19 cellular contexts compared by ENCODE assay signal in genomic region chr11:1842149-1843097, GRCh38. TPM values are rescaled to one million over a fixed set of nuclear protein-coding genes. Genes with fewer than 3 reads are reported as not detected.
DNase-seq lines count a peak whose midpoint lies in the region; ATAC-seq, FAIRE-seq and TF ChIP-seq lines count a peak whose summit lies in the region.
"Had no signal": no experiment of that assay in that cellular context is flagged by ENCODE, and none has a peak within 500 bp of the region (broad histone marks: within the 10 kb centered on the region; RNA-seq: fewer than 3 reads in every experiment).

No MANE protein-coding gene starts in this region.

- H2BK15ac ChIP-seq in mesendoderm (replicated peaks; ENCODE audit: low read depth) = no peak overlapping the region

- no peaks in the 10 kb centered on the region for H3K9me3 ChIP-seq in CD4-positive, alpha-beta T cell (ENCODE audit: control insufficient read depth, low read length)
- no peaks in the 10 kb centered on the region for H3K9me3 ChIP-seq in T-helper 17 cell (ENCODE audit: control insufficient read depth, low read length, poor library complexity, severe bottlenecking)
- H3K9me3 ChIP-seq in pancreas = no peaks in the 10 kb centered on the region
- H3K9me3 ChIP-seq: BE2C, prostate gland had no signal

- H3K4me1 ChIP-seq in pancreas (peaks cover 27 to 59% (median 51%) of the 10 kb centered on the region in 3 donors), mesendoderm (ENCODE audit: control insufficient read depth, low read depth, low read length) (no peaks in the 10 kb centered on the region)
- H3K4me1 ChIP-seq: BE2C, prostate gland had no signal

- ATAC-seq in CD4-positive, alpha-beta T cell (ENCODE audit: poor library complexity) = no peak
- ATAC-seq in T-helper 17 cell (no peak), left cardiac atrium (peak; percentile 16 to 28), pancreas (peak; percentile 86 to 91 (median 89))

- H3K36me3 ChIP-seq in pancreas (no peaks in the 10 kb centered on the region), mesendoderm (ENCODE audit: control insufficient read depth, insufficient read depth, low read length) (no peaks in the 10 kb centered on the region)
- H3K36me3 ChIP-seq: BE2C, prostate gland had no signal

- H3K4me2 ChIP-seq in mesendoderm (ENCODE audit: low read length) = no peak overlapping the region

- H3K27ac Mint-ChIP-seq in CD4-positive, alpha-beta T cell = no peak overlapping the region
- peak overlapping the region; percentile 100 for H3K27ac Mint-ChIP-seq in T-helper 17 cell

- no peaks in the 10 kb centered on the region for H3K9me3 Mint-ChIP-seq in CD4-positive, alpha-beta T cell
- H3K9me3 Mint-ChIP-seq: naive B cell had no signal

- no peak overlapping the region for H2BK120ac ChIP-seq in mesendoderm (ENCODE audit: low read depth, low read length)

- H3K56ac ChIP-seq in mesendoderm (ENCODE audit: low read length) = no peak overlapping the region

- H3K79me2 ChIP-seq in mesendoderm (ENCODE audit: control insufficient read depth, insufficient read depth, low read length) = no peaks in the 10 kb centered on the region

- H3K18ac ChIP-seq in mesendoderm (ENCODE audit: low read length) = no peak overlapping the region

- DNase-seq in CD4-positive, alpha-beta T cell = no peak
- DNase-seq in T-helper 17 cell (no peak), left cardiac atrium (peak; percentile 62), pancreas (peak; percentile 92 to 99 (median 98)), NCI-H510A (lab: John Stamatoyannopoulos, UW) (no peak), mesendoderm (no peak)
- DNase-seq in activated T-cell treated with anti-CD3 and anti-CD28 coated beads, Interleukin-2, amount 50 U/mL, for 48 hours = no peak
- DNase-seq: activated CD8-positive, alpha-beta memory T cell treated with anti-CD3 and anti-CD28 coated beads for 24 hours; activated gamma-delta T cell; BE2C; DMS53; GM23248; naive B cell; NCI-H1436 treated with DMSO at 0.1 percent for 48 hours had no signal

- H3K4me3 ChIP-seq in pancreas = no peak overlapping the region
- no peak overlapping the region for H3K4me3 ChIP-seq in mesendoderm (ENCODE audit: low read length)
- H3K4me3 ChIP-seq: GM23248, prostate gland had no signal

- no peak overlapping the region for H3K4ac ChIP-seq in mesendoderm (ENCODE audit: low read depth, low read length)

- no peak for FAIRE-seq in pancreas (lab: Jason Lieb, UNC)
- FAIRE-seq: TTC549 had no signal

- peaks cover 45% of the 10 kb centered on the region for H3K4me1 Mint-ChIP-seq in CD4-positive, alpha-beta T cell (ENCODE audit: low read depth)
- H3K4me1 Mint-ChIP-seq in T-helper 17 cell = peaks cover 38% of the 10 kb centered on the region

- 22 to 37% methylated on average over 29 of the region's 29 CpGs for WGBS in pancreas, 2 donors
- no CpG with 5 or more reads among the region's 29 CpGs for WGBS in mesendoderm (ENCODE audit: extremely low coverage, insufficient coverage, low lambda C conversion rate)

- no peak overlapping the region for H4K8ac ChIP-seq in mesendoderm (ENCODE audit: low read depth, low read length)

- H4K5ac ChIP-seq in mesendoderm (ENCODE audit: low read length) = no peak overlapping the region

- CTCF ChIA-PET in CD4-positive, alpha-beta T cell (lab: Charles Lee) = no interaction called here

- POLR2A ChIA-PET in CD4-positive, alpha-beta T cell (lab: Charles Lee) = interaction anchor here (1.5 to 3.3 kb wide), 3 partner anchors 8 to 40 kb away, joined by 3 to 15 read pairs (median 6); partner anchors contain the start of gene LSP1

- no peak overlapping the region for H2BK5ac ChIP-seq in mesendoderm (ENCODE audit: low read length)

- intact Hi-C loops in CD4-positive, alpha-beta T cell (cut with DNase I, micrococcal nuclease) = no loop called here
- intact Hi-C loops in left cardiac atrium (cut with DNase I) = loop anchor here in 1 of 2 donors (5.0 kb wide), 1 partner anchor 40 kb away; no protein-coding TSS in a partner anchor
- intact Hi-C loops in pancreas (cut with DNase I) = no loop called here

- TF ChIP-seq CTCF in CD4-positive, alpha-beta T cell (IDR thresholded peaks at IDR 0.05) = no peak
- TF ChIP-seq CTCF in pancreas (IDR thresholded peaks at IDR 0.05) = no peak

- H2AK5ac ChIP-seq in mesendoderm (ENCODE audit: low read length) = no peak overlapping the region

- no peaks in the 10 kb centered on the region for H3K79me1 ChIP-seq in mesendoderm (ENCODE audit: low read length)

- no peaks in the 10 kb centered on the region for H3K27me3 ChIP-seq in CD4-positive, alpha-beta T cell (ENCODE audit: control insufficient read depth, insufficient read depth, low read length)
- H3K27me3 ChIP-seq in pancreas (no peaks in the 10 kb centered on the region), mesendoderm (ENCODE audit: insufficient read depth, low read length, poor library complexity) (no peaks in the 10 kb centered on the region)
- H3K27me3 ChIP-seq: BE2C had no signal

- no peaks in the 10 kb centered on the region for H3K36me3 Mint-ChIP-seq in CD4-positive, alpha-beta T cell (ENCODE audit: low read depth)
- H3K36me3 Mint-ChIP-seq in T-helper 17 cell (ENCODE audit: low read depth) = peaks cover 5% of the 10 kb centered on the region
- H3K36me3 Mint-ChIP-seq: naive B cell had no signal

- H3K27me3 Mint-ChIP-seq in CD4-positive, alpha-beta T cell = no peaks in the 10 kb centered on the region
- no peaks in the 10 kb centered on the region for H3K27me3 Mint-ChIP-seq in T-helper 17 cell
- H3K27me3 Mint-ChIP-seq: naive B cell had no signal

- H3K4me3 Mint-ChIP-seq in CD4-positive, alpha-beta T cell = peak overlapping the region; percentile 34
- no peak overlapping the region for H3K4me3 Mint-ChIP-seq in T-helper 17 cell

- no peak overlapping the region for H3K27ac ChIP-seq in CD4-positive, alpha-beta T cell (ENCODE audit: low read depth, low read length)
- peak overlapping the region; percentile 83 to 97 (median 94) for H3K27ac ChIP-seq in pancreas
- no peak overlapping the region for H3K27ac ChIP-seq in mesendoderm (ENCODE audit: low read depth, low read length)
- H3K27ac ChIP-seq: GM23248, prostate gland had no signal

- no peak overlapping the region for H3K23ac ChIP-seq in mesendoderm (ENCODE audit: low read length)

- H3K9ac ChIP-seq in mesendoderm (ENCODE audit: low read length) = no peak overlapping the region
- H3K9ac ChIP-seq: GM23248 had no signal

RNA-seq across cellular contexts. Expression of gene TNNI2, which starts 3.6 kb away (rescaled TPM):
- under 1 TPM in 1 of 2 experiments, not detected in 1; 0.50 TPM for total RNA-seq in CD4-positive, alpha-beta T cell
- total RNA-seq in T-helper 17 cell = not detected
- under 1 TPM; 0.35 to 0.52 TPM for total RNA-seq in left cardiac atrium
- 1 to 10 TPM in 5 of 6 donors, not detected in 1; 2.5 to 8.7 (median 6.2) TPM for total RNA-seq in pancreas
- 10 to 100 TPM; 28.9 to 57.4 TPM for polyA plus RNA-seq in pancreas
- not detected for polyA plus RNA-seq in mesendoderm (2013, experiment 1 of 2)
- polyA plus RNA-seq in mesendoderm (2013, experiment 2 of 2) = not detected
- total RNA-seq: fibroblast of lung, GM23248, kidney epithelial cell, SK-MEL-5 had no signal
- polyA plus RNA-seq: fibroblast of lung, GM23248 had no signal

RNA-seq across cellular contexts. Expression of gene SYT8, which starts 7.6 kb away (rescaled TPM):
- not detected for total RNA-seq in CD4-positive, alpha-beta T cell
- total RNA-seq in T-helper 17 cell = not detected
- not detected for total RNA-seq in left cardiac atrium
- 10 to 100 TPM in 3 of 6 donors, 1 to 10 TPM in 3; 3.6 to 34.2 (median 12.2) TPM for total RNA-seq in pancreas
- polyA plus RNA-seq in pancreas = 10 to 100 TPM; 43.7 to 64.8 TPM
- polyA plus RNA-seq in mesendoderm (2013, experiment 1 of 2) = not detected
- not detected for polyA plus RNA-seq in mesendoderm (2013, experiment 2 of 2)
- total RNA-seq: fibroblast of lung, GM23248, SK-MEL-5 had no signal
- polyA plus RNA-seq: fibroblast of lung, GM23248 had no signal

RNA-seq across cellular contexts. Expression of gene LSP1, which starts 10.5 kb away (rescaled TPM):
- total RNA-seq in CD4-positive, alpha-beta T cell = 100 to 1,000 TPM; 228 to 232 TPM
- total RNA-seq in T-helper 17 cell = 100 to 1,000 TPM; 297 to 299 TPM
- 10 to 100 TPM; 24.9 to 31.2 TPM for total RNA-seq in left cardiac atrium
- 10 to 100 TPM in 3 of 6 donors, 1 to 10 TPM in 3; 2.4 to 26.8 (median 8.4) TPM for total RNA-seq in pancreas
- polyA plus RNA-seq in pancreas = 10 to 100 TPM in 1 of 2 donors, 1 to 10 TPM in 1; 8.6 to 20.6 TPM
- polyA plus RNA-seq in mesendoderm (2013, experiment 1 of 2) = 0.08 TPM
- polyA plus RNA-seq in mesendoderm (2013, experiment 2 of 2) = 0.03 TPM
- total RNA-seq: GM23248, kidney epithelial cell, SK-MEL-5 had no signal

RNA-seq across cellular contexts. Expression of gene PRR33, which starts 49.3 kb away (rescaled TPM):
- total RNA-seq in CD4-positive, alpha-beta T cell = not detected
- not detected for total RNA-seq in T-helper 17 cell
- total RNA-seq in left cardiac atrium = under 1 TPM; 0.10 to 0.50 TPM
- total RNA-seq in pancreas = not detected
- polyA plus RNA-seq in pancreas = not detected
- not detected for polyA plus RNA-seq in mesendoderm (2013, experiment 1 of 2)
- polyA plus RNA-seq in mesendoderm (2013, experiment 2 of 2) = 0.01 TPM
- total RNA-seq: fibroblast of lung, GM23248, kidney epithelial cell, SK-MEL-5 had no signal
- polyA plus RNA-seq: fibroblast of lung, GM23248 had no signal

Comparison
In these comparisons a context has a peak if more than half of its experiments do, and no peak if none do; other contexts are left out.
1. ATAC-seq: peak in left cardiac atrium (2 of 2) and pancreas (4 of 4); none in CD4-positive, alpha-beta T cell (single experiment) and T-helper 17 cell (single experiment).
2. DNase-seq: peak in left cardiac atrium (single experiment) and pancreas (6 of 6); none in CD4-positive, alpha-beta T cell (0 of 10), T-helper 17 cell (0 of 3), NCI-H510A (single experiment), mesendoderm (single experiment) and activated T-cell treated with anti-CD3 and anti-CD28 coated beads, Interleukin-2, amount 50 U/mL, for 48 hours (0 of 2).
3. H3K27ac ChIP-seq: peak in pancreas (4 of 4); none in CD4-positive, alpha-beta T cell (single experiment) and mesendoderm (single experiment).
4. RNA of gene SYT8, which starts 7.6 kb away (total RNA-seq): 3.6 to 34.2 TPM in pancreas; not detected in CD4-positive, alpha-beta T cell, not detected in T-helper 17 cell and not detected in left cardiac atrium; every median in the first group is over 4 times any median in the second.
5. RNA of gene LSP1, which starts 10.5 kb away (total RNA-seq): 297 to 299 TPM in T-helper 17 cell and 228 to 232 TPM in CD4-positive, alpha-beta T cell; 24.9 to 31.2 TPM in left cardiac atrium and 2.4 to 26.8 TPM in pancreas; every median in the first group is over 4 times any median in the second.